1 cellular context compared by ENCODE assay signal in genomic region chr12:70660620-70661219, GRCh38.
TF ChIP-seq lines count a peak whose summit lies in the region.

No MANE protein-coding gene starts in this region.

TF ChIP-seq in K562, 482 proteins besides CTCF, POLR2A, EP300 and RAD21 (continued from another document and continues in another):
- TF ChIP-seq, protein P1, sequence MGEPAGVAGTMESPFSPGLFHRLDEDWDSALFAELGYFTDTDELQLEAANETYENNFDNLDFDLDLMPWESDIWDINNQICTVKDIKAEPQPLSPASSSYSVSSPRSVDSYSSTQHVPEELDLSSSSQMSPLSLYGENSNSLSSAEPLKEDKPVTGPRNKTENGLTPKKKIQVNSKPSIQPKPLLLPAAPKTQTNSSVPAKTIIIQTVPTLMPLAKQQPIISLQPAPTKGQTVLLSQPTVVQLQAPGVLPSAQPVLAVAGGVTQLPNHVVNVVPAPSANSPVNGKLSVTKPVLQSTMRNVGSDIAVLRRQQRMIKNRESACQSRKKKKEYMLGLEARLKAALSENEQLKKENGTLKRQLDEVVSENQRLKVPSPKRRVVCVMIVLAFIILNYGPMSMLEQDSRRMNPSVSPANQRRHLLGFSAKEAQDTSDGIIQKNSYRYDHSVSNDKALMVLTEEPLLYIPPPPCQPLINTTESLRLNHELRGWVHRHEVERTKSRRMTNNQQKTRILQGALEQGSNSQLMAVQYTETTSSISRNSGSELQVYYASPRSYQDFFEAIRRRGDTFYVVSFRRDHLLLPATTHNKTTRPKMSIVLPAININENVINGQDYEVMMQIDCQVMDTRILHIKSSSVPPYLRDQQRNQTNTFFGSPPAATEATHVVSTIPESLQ (CRISPR knock-in tag; IDR thresholded peaks at IDR 0.05), result no peak
- TF ChIP-seq NFRKB (IDR thresholded peaks at IDR 0.05; ENCODE audit: low read depth) (peak; percentile 88), CREM (IDR thresholded peaks at IDR 0.05; ENCODE audit: low read depth) (peak; percentile 70; the same call in 1 of the 2 replicates), KLF6 (CRISPR knock-in tag; IDR thresholded peaks at IDR 0.05; ENCODE audit: borderline replicate concordance) (peak; percentile 18; the same call in 1 of the 2 replicates), RREB1 (CRISPR knock-in tag; IDR thresholded peaks at IDR 0.05) (peak; percentile 61; the same call in 1 of the 2 replicates), ZEB2 (IDR thresholded peaks at IDR 0.05) (peak; percentile 79; the same call in 1 of the 2 replicates), ZNF77 (CRISPR knock-in tag; IDR thresholded peaks at IDR 0.05) (no peak), THRA (IDR thresholded peaks at IDR 0.05) (no peak), CREBBP (IDR thresholded peaks at IDR 0.05; ENCODE audit: low read depth, low read length) (no peak), HEY1 (CRISPR knock-in tag; IDR thresholded peaks at IDR 0.05; ENCODE audit: borderline replicate concordance) (no peak), HNRNPK (IDR thresholded peaks at IDR 0.05; ENCODE audit: low read depth, low read length, poor library complexity, severe bottlenecking) (no peak), KLF13 (tag; IDR thresholded peaks at IDR 0.05; ENCODE audit: borderline replicate concordance, low read depth) (peak; percentile 53; the same call in 1 of the 2 replicates), MTA1 (IDR thresholded peaks at IDR 0.05; ENCODE audit: borderline replicate concordance) (no peak), FIP1L1 (IDR thresholded peaks at IDR 0.05; ENCODE audit: low read depth, low read length, poor library complexity, severe bottlenecking) (no peak), MYNN (IDR thresholded peaks at IDR 0.05) (peak; percentile 78; the same call in 1 of the 2 replicates), MYNN (CRISPR knock-in tag; IDR thresholded peaks at IDR 0.05) (no peak), CHCHD3 (CRISPR knock-in tag; IDR thresholded peaks at IDR 0.05) (0 out of 2 replicates have a peak, but pooled peaks have one; percentile 79), NFE2 (IDR thresholded peaks at IDR 0.05; ENCODE audit: low read depth) (peak; percentile 82), SRSF9 (IDR thresholded peaks at IDR 0.05; ENCODE audit: borderline replicate concordance, low read depth, low read length) (no peak), TBP (optimal IDR thresholded peaks at IDR 0.05; ENCODE audit: low read depth, low read length) (peak; percentile 72), ZNF263 (CRISPR knock-in tag; IDR thresholded peaks at IDR 0.05; ENCODE audit: borderline replicate concordance) (no peak), EHMT2 (IDR thresholded peaks at IDR 0.05) (no peak), ZNF197 (CRISPR knock-in tag; IDR thresholded peaks at IDR 0.05; ENCODE audit: low read depth) (0 out of 2 replicates have a peak, but pooled peaks have one; percentile 13), ETS1 (conservative IDR thresholded peaks at IDR 0.05; ENCODE audit: control insufficient read depth, low read depth, low read length) (no peak), STAG1 (CRISPR knock-in tag; IDR thresholded peaks at IDR 0.05; ENCODE audit: borderline replicate concordance) (no peak), SLC30A9 (CRISPR knock-in tag; IDR thresholded peaks at IDR 0.05) (no peak), GMEB1 (CRISPR knock-in tag; IDR thresholded peaks at IDR 0.05) (no peak), L3MBTL2 (IDR thresholded peaks at IDR 0.05) (peak; percentile 88), ZNF174 (CRISPR knock-in tag; IDR thresholded peaks at IDR 0.05) (no peak), EZH2 (IDR thresholded peaks at IDR 0.05; ENCODE audit: borderline replicate concordance, low read depth, low read length) (no peak), POLR2AphosphoS2 (IDR thresholded peaks at IDR 0.05; ENCODE audit: low read length) (peak; percentile 80; the same call in 1 of the 2 replicates), HDGF (IDR thresholded peaks at IDR 0.05) (no peak), ZNF695 (CRISPR knock-in tag; IDR thresholded peaks at IDR 0.05) (no peak), ZNF707 (CRISPR knock-in tag; conservative IDR thresholded peaks at IDR 0.05) (no peak), ZNF134 (CRISPR knock-in tag; conservative IDR thresholded peaks at IDR 0.05) (peak; percentile 63), CBX8 (IDR thresholded peaks at IDR 0.05; ENCODE audit: borderline replicate concordance, extremely low read depth, low read depth, low read length, poor library complexity, severe bottlenecking) (no peak), ZNF639 (CRISPR knock-in tag; conservative IDR thresholded peaks at IDR 0.05 in 1 of 2, IDR thresholded peaks at IDR 0.05 in 1 of 2) (peak in 1 of 2 experiments; percentile 13; a peak in 1 of 4 replicates), RNF2 (IDR thresholded peaks at IDR 0.05) (peak; percentile 76; the same call in 1 of the 2 replicates), PYGO2 (tag; IDR thresholded peaks at IDR 0.05) (0 out of 2 replicates have a peak, but pooled peaks have one; percentile 37), IRF9 (tag; IDR thresholded peaks at IDR 0.05) (no peak), LCOR (CRISPR knock-in tag; IDR thresholded peaks at IDR 0.05) (peak; percentile 86), HNRNPUL1 (IDR thresholded peaks at IDR 0.05; ENCODE audit: low read length) (no peak)
- TF ChIP-seq, protein P2, sequence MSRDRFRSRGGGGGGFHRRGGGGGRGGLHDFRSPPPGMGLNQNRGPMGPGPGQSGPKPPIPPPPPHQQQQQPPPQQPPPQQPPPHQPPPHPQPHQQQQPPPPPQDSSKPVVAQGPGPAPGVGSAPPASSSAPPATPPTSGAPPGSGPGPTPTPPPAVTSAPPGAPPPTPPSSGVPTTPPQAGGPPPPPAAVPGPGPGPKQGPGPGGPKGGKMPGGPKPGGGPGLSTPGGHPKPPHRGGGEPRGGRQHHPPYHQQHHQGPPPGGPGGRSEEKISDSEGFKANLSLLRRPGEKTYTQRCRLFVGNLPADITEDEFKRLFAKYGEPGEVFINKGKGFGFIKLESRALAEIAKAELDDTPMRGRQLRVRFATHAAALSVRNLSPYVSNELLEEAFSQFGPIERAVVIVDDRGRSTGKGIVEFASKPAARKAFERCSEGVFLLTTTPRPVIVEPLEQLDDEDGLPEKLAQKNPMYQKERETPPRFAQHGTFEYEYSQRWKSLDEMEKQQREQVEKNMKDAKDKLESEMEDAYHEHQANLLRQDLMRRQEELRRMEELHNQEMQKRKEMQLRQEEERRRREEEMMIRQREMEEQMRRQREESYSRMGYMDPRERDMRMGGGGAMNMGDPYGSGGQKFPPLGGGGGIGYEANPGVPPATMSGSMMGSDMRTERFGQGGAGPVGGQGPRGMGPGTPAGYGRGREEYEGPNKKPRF (IDR thresholded peaks at IDR 0.05; ENCODE audit: low read depth, low read length), result no peak
- TF ChIP-seq, protein P3, sequence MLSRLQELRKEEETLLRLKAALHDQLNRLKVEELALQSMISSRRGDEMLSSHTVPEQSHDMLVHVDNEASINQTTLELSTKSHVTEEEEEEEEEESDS (CRISPR knock-in tag; IDR thresholded peaks at IDR 0.05), result no peak
- TF ChIP-seq, protein P4, sequence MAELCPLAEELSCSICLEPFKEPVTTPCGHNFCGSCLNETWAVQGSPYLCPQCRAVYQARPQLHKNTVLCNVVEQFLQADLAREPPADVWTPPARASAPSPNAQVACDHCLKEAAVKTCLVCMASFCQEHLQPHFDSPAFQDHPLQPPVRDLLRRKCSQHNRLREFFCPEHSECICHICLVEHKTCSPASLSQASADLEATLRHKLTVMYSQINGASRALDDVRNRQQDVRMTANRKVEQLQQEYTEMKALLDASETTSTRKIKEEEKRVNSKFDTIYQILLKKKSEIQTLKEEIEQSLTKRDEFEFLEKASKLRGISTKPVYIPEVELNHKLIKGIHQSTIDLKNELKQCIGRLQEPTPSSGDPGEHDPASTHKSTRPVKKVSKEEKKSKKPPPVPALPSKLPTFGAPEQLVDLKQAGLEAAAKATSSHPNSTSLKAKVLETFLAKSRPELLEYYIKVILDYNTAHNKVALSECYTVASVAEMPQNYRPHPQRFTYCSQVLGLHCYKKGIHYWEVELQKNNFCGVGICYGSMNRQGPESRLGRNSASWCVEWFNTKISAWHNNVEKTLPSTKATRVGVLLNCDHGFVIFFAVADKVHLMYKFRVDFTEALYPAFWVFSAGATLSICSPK (IDR thresholded peaks at IDR 0.05; ENCODE audit: borderline replicate concordance), result no peak
